ENCODE assay signal across 14 cellular contexts in the genomic region with DNA sequence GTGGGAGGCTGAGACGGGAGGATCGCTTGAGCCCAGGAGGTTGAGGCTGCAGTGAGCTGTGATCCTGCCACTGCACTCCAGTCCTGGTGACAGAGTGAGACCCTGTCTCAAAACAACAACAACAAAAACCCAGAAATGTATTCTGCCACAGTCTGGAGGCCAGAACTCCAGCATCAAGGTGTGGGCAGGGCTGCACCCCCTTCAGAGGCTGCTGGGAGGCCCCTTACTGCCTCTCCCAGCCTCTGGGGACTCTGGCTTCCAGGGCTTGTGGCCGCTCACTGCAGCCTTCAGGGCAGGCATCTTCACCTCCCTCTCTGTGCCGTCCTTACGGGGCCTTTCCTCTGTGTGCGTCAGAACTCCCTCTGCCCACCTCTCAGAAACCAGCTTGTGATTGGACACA.
DNase-seq lines count a peak whose midpoint lies in the region; ATAC-seq and TF ChIP-seq lines count a peak whose summit lies in the region.
"Had no signal": no experiment of that assay in that cellular context is flagged by ENCODE, and none has a peak within 500 bp of the region (broad histone marks: within the 10 kb centered on the region; RNA-seq: fewer than 3 reads in every experiment).

No MANE protein-coding gene starts in this region.

- H3K9me3 ChIP-seq in left ventricle myocardium inferior (replicated peaks) (no peaks in the 10 kb centered on the region), IMR-90 (ENCODE audit: control insufficient read depth, insufficient read depth, low read length) (no peaks in the 10 kb centered on the region; the same call in 1 of the 2 replicates)
- H3K9me3 ChIP-seq: ascending aorta, thoracic aorta had no signal

- BruUV-seq in IMR-90 (replicated peaks; lab: Mats Ljungman, UMichigan): TSS peak; percentile 63

- H3K56ac ChIP-seq in IMR-90 (ENCODE audit: extremely low read depth, insufficient read depth, low read length): no peak overlapping the region

- H3K4me3 ChIP-seq in left ventricle myocardium inferior: no peak overlapping the region
- no peak overlapping the region for H3K4me3 ChIP-seq in IMR-90 (ENCODE audit: insufficient read depth, low read depth, low read length)
- H3K4me3 ChIP-seq in brain microvascular endothelial cell (ENCODE audit: low read depth, low read length): no peak overlapping the region
- H3K4me3 ChIP-seq: ascending aorta, thoracic aorta had no signal

- H3K4ac ChIP-seq in IMR-90 (ENCODE audit: low read depth, low read length): no peak overlapping the region

- peak overlapping the region in 1 of 2 experiments; percentile 12; a peak in 1 of 4 replicates for H4K8ac ChIP-seq in IMR-90 (ENCODE audit: low read depth in 2 of 2, low read length in 2 of 2)

- no peaks in the 10 kb centered on the region; the same call in none of the 2 replicates for H4K20me1 ChIP-seq in IMR-90 (ENCODE audit: insufficient read depth, low read length)

- POLR2A ChIA-PET in IMR-90 (lab: Charles Lee; ENCODE audit: unreplicated experiment): no interaction called here

- no peak overlapping the region for H2AK9ac ChIP-seq in IMR-90 (replicated peaks; ENCODE audit: low read depth, low read length, poor library complexity)

- no peak overlapping the region for H3K18ac ChIP-seq in IMR-90 (ENCODE audit: low read depth, low read length)

- H2AK5ac ChIP-seq in IMR-90 (ENCODE audit: low read depth, low read length): peak overlapping the region; percentile 16; the same call in 1 of the 2 replicates

- in situ Hi-C loops in IMR-90 (cut with MboI; ENCODE audit: low sequenced_read_pairs): no loop called here
- in situ Hi-C loops in brain microvascular endothelial cell (cut with HindIII; ENCODE audit: low pct_ligation_motif_present, low sequenced_read_pairs): no loop called here

- CTCF ChIA-PET in IMR-90 (lab: Yijun Ruan, JAX): no interaction called here

- H2BK5ac ChIP-seq in IMR-90 (ENCODE audit: low read depth, low read length, poor library complexity, severe bottlenecking): no peak overlapping the region

- intact Hi-C loops in left cardiac atrium (cut with DNase I) (no loop called here), left ventricle myocardium inferior (cut with micrococcal nuclease) (no loop called here), IMR-90 (cut with micrococcal nuclease) (no loop called here)

- H2BK120ac ChIP-seq in IMR-90 (ENCODE audit: low read depth, low read length): no peak overlapping the region

- H4K91ac ChIP-seq in IMR-90 (ENCODE audit: insufficient read depth, low read depth, low read length): no peak overlapping the region

- H3K4me1 ChIP-seq in left ventricle myocardium inferior: peaks cover 17% of the 10 kb centered on the region
- peaks cover 5% of the 10 kb centered on the region for H3K4me1 ChIP-seq in IMR-90 (ENCODE audit: control insufficient read depth, insufficient read depth, low read length)
- H3K4me1 ChIP-seq: ascending aorta had no signal

- H4K5ac ChIP-seq in IMR-90 (ENCODE audit: low read depth, low read length): no peak overlapping the region

- H3K27ac ChIP-seq in left ventricle myocardium inferior (replicated peaks): no peak overlapping the region
- no peak overlapping the region for H3K27ac ChIP-seq in IMR-90 (ENCODE audit: insufficient read depth, low read length)
- peak overlapping the region; percentile 67 for H3K27ac ChIP-seq in brain microvascular endothelial cell
- H3K27ac ChIP-seq: ascending aorta, thoracic aorta had no signal

- H3K14ac ChIP-seq in IMR-90 (replicated peaks; ENCODE audit: low read depth, low read length): no peak overlapping the region

- H3K23ac ChIP-seq in IMR-90 (ENCODE audit: low read depth, low read length): no peak overlapping the region

- no peak overlapping the region for H3K4me2 ChIP-seq in IMR-90 (ENCODE audit: low read depth, low read length)

- TF ChIP-seq RAD21 in IMR-90 (IDR thresholded peaks at IDR 0.05; ENCODE audit: low read length): no peak

- no peak overlapping the region for H2BK20ac ChIP-seq in IMR-90 (ENCODE audit: low read depth, low read length)

- ATAC-seq in left cardiac atrium: no peak
- ATAC-seq in IMR-90 (ENCODE audit: low read depth): 0 out of 2 replicates have a peak, but pooled peaks have one; percentile 11
- ATAC-seq in GM18505 (IDR thresholded peaks at IDR 0.05; ENCODE audit: unreplicated experiment): no peak
- ATAC-seq: effector memory CD8-positive, alpha-beta T cell had no signal

- no peak overlapping the region for H2BK15ac ChIP-seq in IMR-90 (ENCODE audit: low read depth, low read length)

- peak; percentile 8 for DNase-seq in left cardiac atrium
- no peak for DNase-seq in left ventricle myocardium inferior
- DNase-seq in IMR-90: no peak
- no peak for DNase-seq in brain microvascular endothelial cell
- DNase-seq in ureter (ENCODE audit: low spot score): peak; percentile 32
- DNase-seq in glomerular visceral epithelial cell (ENCODE audit: extremely low spot score): no peak
- DNase-seq: activated gamma-delta T cell; cerebellar nuclear complex; effector memory CD8-positive, alpha-beta T cell; NCI-H526; stimulated activated CD4-positive, alpha-beta T cell treated with anti-CD3 and anti-CD28 coated beads, Interleukin-12 subunit alpha, Interleukin-12 subunit beta, amount 100 ng/mL, for 4 hours had no signal

- H3K36me3 ChIP-seq in left ventricle myocardium inferior (no peaks in the 10 kb centered on the region), IMR-90 (ENCODE audit: control insufficient read depth, insufficient read depth, low read length) (no peaks in the 10 kb centered on the region), brain microvascular endothelial cell (replicated peaks) (no peaks in the 10 kb centered on the region)
- H3K36me3 ChIP-seq: ascending aorta, thoracic aorta had no signal

- H3K9ac ChIP-seq in IMR-90 (ENCODE audit: low read depth, low read length): no peak overlapping the region

- peaks cover 15 to 37% of the 10 kb centered on the region in 2 experiments for H3K79me1 ChIP-seq in IMR-90 (ENCODE audit: low read depth in 1 of 2, low read length in 2 of 2)

- peaks cover 7% of the 10 kb centered on the region for H3K9me1 ChIP-seq in IMR-90 (ENCODE audit: insufficient read depth, low read length)

- WGBS in IMR-90 (ENCODE audit: extremely low coverage in 2 of 2, insufficient read length in 1 of 2), 2 experiments: 92% methylated on average over 4 of the region's 6 CpGs; no CpG with 5 or more reads in 1 of the 2 experiments

- no peak for TF ChIP-seq POLR2A in IMR-90 (IDR thresholded peaks at IDR 0.05; ENCODE audit: low read depth, low read length)
- no peak for TF ChIP-seq POLR2A in GM18505 (IDR thresholded peaks at IDR 0.05; ENCODE audit: borderline replicate concordance, extremely low read depth, insufficient read depth, insufficient read length)

- H3K27me3 ChIP-seq in left ventricle myocardium inferior (ENCODE audit: low read depth): no peaks in the 10 kb centered on the region
- H3K27me3 ChIP-seq in IMR-90 (ENCODE audit: control insufficient read depth, insufficient read depth, low read length): no peaks in the 10 kb centered on the region
- H3K27me3 ChIP-seq in brain microvascular endothelial cell (replicated peaks): no peaks in the 10 kb centered on the region
- H3K27me3 ChIP-seq: ascending aorta had no signal

- dilution Hi-C loops in IMR-90 (cut with HindIII; ENCODE audit: low sequenced_read_pairs, unreplicated experiment): no loop called here

- no peak for TF ChIP-seq CTCF in left ventricle myocardium inferior (IDR thresholded peaks at IDR 0.05; ENCODE audit: borderline replicate concordance)
- no peak for TF ChIP-seq CTCF in IMR-90 (conservative IDR thresholded peaks at IDR 0.05; ENCODE audit: low read depth, low read length)
- TF ChIP-seq CTCF in brain microvascular endothelial cell (IDR thresholded peaks at IDR 0.05; ENCODE audit: low read depth, low read length, missing control alignments): no peak

- peak overlapping the region; percentile 21 for H2AFZ ChIP-seq in IMR-90 (replicated peaks; ENCODE audit: low read length, poor library complexity)

TF ChIP-seq in IMR-90, 13 proteins besides CTCF, POLR2A, EP300 and RAD21:
- TF ChIP-seq RCOR1 (IDR thresholded peaks at IDR 0.05; ENCODE audit: insufficient replicate concordance, low read length): no peak
- TF ChIP-seq RFX5 (IDR thresholded peaks at IDR 0.05; ENCODE audit: low read depth, low read length): no peak
- no peak for TF ChIP-seq BHLHE40 (IDR thresholded peaks at IDR 0.05; ENCODE audit: low read depth, low read length)
- TF ChIP-seq, protein P1, sequence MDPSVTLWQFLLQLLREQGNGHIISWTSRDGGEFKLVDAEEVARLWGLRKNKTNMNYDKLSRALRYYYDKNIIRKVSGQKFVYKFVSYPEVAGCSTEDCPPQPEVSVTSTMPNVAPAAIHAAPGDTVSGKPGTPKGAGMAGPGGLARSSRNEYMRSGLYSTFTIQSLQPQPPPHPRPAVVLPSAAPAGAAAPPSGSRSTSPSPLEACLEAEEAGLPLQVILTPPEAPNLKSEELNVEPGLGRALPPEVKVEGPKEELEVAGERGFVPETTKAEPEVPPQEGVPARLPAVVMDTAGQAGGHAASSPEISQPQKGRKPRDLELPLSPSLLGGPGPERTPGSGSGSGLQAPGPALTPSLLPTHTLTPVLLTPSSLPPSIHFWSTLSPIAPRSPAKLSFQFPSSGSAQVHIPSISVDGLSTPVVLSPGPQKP (IDR thresholded peaks at IDR 0.05; ENCODE audit: borderline replicate concordance, low read depth, low read length): no peak
- TF ChIP-seq, protein P2, sequence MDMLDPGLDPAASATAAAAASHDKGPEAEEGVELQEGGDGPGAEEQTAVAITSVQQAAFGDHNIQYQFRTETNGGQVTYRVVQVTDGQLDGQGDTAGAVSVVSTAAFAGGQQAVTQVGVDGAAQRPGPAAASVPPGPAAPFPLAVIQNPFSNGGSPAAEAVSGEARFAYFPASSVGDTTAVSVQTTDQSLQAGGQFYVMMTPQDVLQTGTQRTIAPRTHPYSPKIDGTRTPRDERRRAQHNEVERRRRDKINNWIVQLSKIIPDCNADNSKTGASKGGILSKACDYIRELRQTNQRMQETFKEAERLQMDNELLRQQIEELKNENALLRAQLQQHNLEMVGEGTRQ (IDR thresholded peaks at IDR 0.05; ENCODE audit: low read depth, low read length): no peak
- no peak for TF ChIP-seq MAFK (IDR thresholded peaks at IDR 0.05; ENCODE audit: low read depth, low read length)
- TF ChIP-seq MXI1 (IDR thresholded peaks at IDR 0.05; ENCODE audit: borderline replicate concordance, low read depth, low read length): no peak
- TF ChIP-seq CEBPB (IDR thresholded peaks at IDR 0.05; ENCODE audit: low read depth, low read length): no peak
- TF ChIP-seq MAZ (IDR thresholded peaks at IDR 0.05; ENCODE audit: borderline replicate concordance, low read depth, low read length): no peak
- TF ChIP-seq FOS (IDR thresholded peaks at IDR 0.05; ENCODE audit: low read depth, low read length): no peak
- TF ChIP-seq SMC3 (IDR thresholded peaks at IDR 0.05; ENCODE audit: low read depth, low read length): no peak
- no peak for TF ChIP-seq NFE2L2 (IDR thresholded peaks at IDR 0.05; ENCODE audit: low read depth, low read length)
- no peak for TF ChIP-seq CHD1 (IDR thresholded peaks at IDR 0.05; ENCODE audit: low read depth, low read length)
TF ChIP-seq in IMR-90: peak in this region for 0.

Comparison
In these comparisons a context has a peak if more than half of its experiments do, and no peak if none do; other contexts are left out.
1. DNase-seq: peak in left cardiac atrium (single experiment) and ureter (single experiment); none in left ventricle myocardium inferior (single experiment), IMR-90 (single experiment), brain microvascular endothelial cell (single experiment) and glomerular visceral epithelial cell (single experiment).